Comparison of ENCODE assay signal across 8 cellular contexts in the genomic region with DNA sequence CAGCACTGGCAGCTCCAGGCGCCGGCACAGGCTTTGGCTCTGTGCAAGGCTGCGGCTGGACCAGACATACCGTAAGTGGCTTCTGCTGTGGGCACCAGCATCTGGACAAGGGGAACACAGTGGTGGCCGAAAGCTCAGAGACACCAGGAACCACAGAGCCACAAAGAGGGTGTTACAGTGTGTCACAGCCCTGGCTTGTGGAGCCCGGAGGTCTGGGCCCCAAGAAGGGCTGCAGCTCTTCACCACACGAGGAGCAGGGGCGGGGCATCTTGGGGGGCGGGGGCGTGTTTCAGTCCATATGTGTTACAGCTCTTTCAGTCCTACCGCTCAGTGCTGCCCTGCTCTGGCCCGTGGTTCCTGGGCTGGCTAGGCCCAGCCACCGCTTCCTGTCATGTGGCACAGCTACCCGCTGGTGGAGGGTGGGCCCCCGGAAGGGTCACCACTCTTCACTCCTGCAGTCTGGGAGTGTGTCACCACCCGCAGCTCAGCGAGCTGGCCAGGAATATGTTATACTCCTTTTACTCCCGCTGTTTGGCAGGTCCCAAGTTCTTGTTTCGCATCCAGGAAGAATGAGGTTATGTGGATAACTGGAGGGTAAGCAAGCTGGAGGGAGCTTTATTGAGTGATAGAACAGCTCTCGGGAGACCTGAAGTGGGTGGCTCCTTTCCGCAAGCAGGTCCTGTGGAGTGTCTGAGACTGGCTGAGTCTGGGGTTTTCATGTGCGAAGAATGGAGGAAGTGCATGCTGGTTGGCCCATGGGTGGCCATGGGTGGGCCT. TPM values are rescaled to one million over a fixed set of nuclear protein-coding genes. Genes with fewer than 3 reads are reported as not detected.
DNase-seq lines count a peak whose midpoint lies in the region; ATAC-seq and TF ChIP-seq lines count a peak whose summit lies in the region.

No MANE protein-coding gene starts in this region.

- no peak overlapping the region for H3K27ac ChIP-seq in SK-N-SH (ENCODE audit: low read depth in 2 of 2, low read length in 1 of 2)

- peak; percentile 61 for ATAC-seq in GM21528 (IDR thresholded peaks at IDR 0.05; ENCODE audit: low FRiP score, unreplicated experiment)
- ATAC-seq in HG02870 (IDR thresholded peaks at IDR 0.05; ENCODE audit: unreplicated experiment), result no peak

- H3K27ac Mint-ChIP-seq in immature natural killer cell, result peak overlapping the region; percentile 95 to 98 (median 96)

- peaks cover 15% of the 10 kb centered on the region for H3K79me2 ChIP-seq in SK-N-SH (ENCODE audit: insufficient read depth)

- peaks cover under 1 to 6% (median under 1%) of the 10 kb centered on the region in 3 donors for H3K36me3 Mint-ChIP-seq in immature natural killer cell

- no peak for TF ChIP-seq EP300 in SK-N-SH (IDR thresholded peaks at IDR 0.05; ENCODE audit: borderline replicate concordance in 1 of 2, low read depth in 1 of 2, low read length in 1 of 2)

- H3K4me2 ChIP-seq in SK-N-SH, result no peak overlapping the region

- H3K4me3 ChIP-seq in astrocyte of the spinal cord (ENCODE audit: low read depth, low read length) (no peak overlapping the region), SK-N-SH (ENCODE audit: low read depth in 2 of 2, low read length in 1 of 2) (no peak overlapping the region)

- CTCF ChIA-PET in SK-N-SH (lab: Yijun Ruan, JAX), result interaction anchor here (0.8 to 2.2 kb wide), 5 partner anchors 19 to 1113 kb away, joined by 3 to 7 read pairs (median 3); a partner anchor contains a TSS

- no peaks in the 10 kb centered on the region for H3K9me3 Mint-ChIP-seq in immature natural killer cell

- no peaks in the 10 kb centered on the region for H3K36me3 ChIP-seq in SK-N-SH (replicated peaks in 1 of 2; ENCODE audit: control insufficient read depth in 1 of 2, insufficient read depth in 2 of 2, low read length in 1 of 2)

- peaks cover 11 to 15% (median 14%) of the 10 kb centered on the region in 3 donors for H3K27me3 Mint-ChIP-seq in immature natural killer cell (ENCODE audit: low read depth in 3 of 3)

- POLR2A ChIA-PET in SK-N-SH (lab: Yijun Ruan, JAX), result interaction anchor here (1.0 kb wide), 1 partner anchor 15 kb away, joined by 3 read pairs; no protein-coding TSS in a partner anchor

- 95% methylated on average over 8 of the region's 22 CpGs for WGBS in SK-N-SH (ENCODE audit: low lambda C conversion rate)

- no peaks in the 10 kb centered on the region for H3K9me3 ChIP-seq in SK-N-SH

- no peak overlapping the region for H3K9ac ChIP-seq in SK-N-SH

- no peak for TF ChIP-seq CTCF in astrocyte of the spinal cord (IDR thresholded peaks at IDR 0.05; ENCODE audit: low read depth, low read length)
- TF ChIP-seq CTCF in SK-N-SH (IDR thresholded peaks at IDR 0.05), result no peak

- H3K4me1 ChIP-seq in SK-N-SH (ENCODE audit: control insufficient read depth in 1 of 2, insufficient read depth in 2 of 2, low read depth in 1 of 2, low read length in 1 of 2), result peaks cover 0 to 5% of the 10 kb centered on the region in 2 experiments; a peak in 2 of 4 replicates

- no peak for TF ChIP-seq RAD21 in SK-N-SH (IDR thresholded peaks at IDR 0.05; ENCODE audit: low read length)

- H3K4me1 Mint-ChIP-seq in immature natural killer cell, result peaks cover 51 to 60% of the 10 kb centered on the region in 2 donors

- H3K4me3 Mint-ChIP-seq in immature natural killer cell, result peak overlapping the region; percentile 84 to 96 (median 88)

- H3K9me2 ChIP-seq in SK-N-SH, result no peaks in the 10 kb centered on the region

- DNase-seq in AG08396 (ENCODE audit: low spot score), result peak; percentile 25
- peak; percentile 99 for DNase-seq in RKO (ENCODE audit: low spot score)
- DNase-seq in astrocyte of the spinal cord (ENCODE audit: low read depth, low spot score), result peak; percentile 45
- peak; percentile 87 to 88 (median 88) for DNase-seq in immature natural killer cell
- peak; percentile 57 to 62 for DNase-seq in stimulated activated CD4-positive, alpha-beta T cell treated with anti-CD3 and anti-CD28 coated beads, Interleukin-4, amount 100 ng/mL, for 48 hours (ENCODE audit: low read depth in 2 of 2)
- no peak for DNase-seq in SK-N-SH

- H3K27me3 ChIP-seq in SK-N-SH (ENCODE audit: insufficient read depth), result no peaks in the 10 kb centered on the region

- H3F3A ChIP-seq in SK-N-SH (replicated peaks; ENCODE audit: insufficient read depth), result peaks cover 5% of the 10 kb centered on the region

- in situ Hi-C loops in astrocyte of the spinal cord (cut with HindIII; ENCODE audit: low sequenced_read_pairs), result loop anchor here (25.0 kb wide), 1 partner anchor 264 kb away; a partner anchor contains a TSS

- H4K20me1 ChIP-seq in SK-N-SH (ENCODE audit: insufficient read depth), result no peaks in the 10 kb centered on the region

- no peak overlapping the region for H2AFZ ChIP-seq in SK-N-SH (ENCODE audit: low read depth)

TF ChIP-seq in SK-N-SH, 30 proteins besides CTCF, POLR2A, EP300 and RAD21:
- TF ChIP-seq, protein P1, sequence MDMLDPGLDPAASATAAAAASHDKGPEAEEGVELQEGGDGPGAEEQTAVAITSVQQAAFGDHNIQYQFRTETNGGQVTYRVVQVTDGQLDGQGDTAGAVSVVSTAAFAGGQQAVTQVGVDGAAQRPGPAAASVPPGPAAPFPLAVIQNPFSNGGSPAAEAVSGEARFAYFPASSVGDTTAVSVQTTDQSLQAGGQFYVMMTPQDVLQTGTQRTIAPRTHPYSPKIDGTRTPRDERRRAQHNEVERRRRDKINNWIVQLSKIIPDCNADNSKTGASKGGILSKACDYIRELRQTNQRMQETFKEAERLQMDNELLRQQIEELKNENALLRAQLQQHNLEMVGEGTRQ (IDR thresholded peaks at IDR 0.05; ENCODE audit: borderline replicate concordance, low read depth, low read length), result no peak
- TF ChIP-seq CHD2 (IDR thresholded peaks at IDR 0.05; ENCODE audit: low read length, partially characterized antibody), result no peak
- TF ChIP-seq, protein P2, sequence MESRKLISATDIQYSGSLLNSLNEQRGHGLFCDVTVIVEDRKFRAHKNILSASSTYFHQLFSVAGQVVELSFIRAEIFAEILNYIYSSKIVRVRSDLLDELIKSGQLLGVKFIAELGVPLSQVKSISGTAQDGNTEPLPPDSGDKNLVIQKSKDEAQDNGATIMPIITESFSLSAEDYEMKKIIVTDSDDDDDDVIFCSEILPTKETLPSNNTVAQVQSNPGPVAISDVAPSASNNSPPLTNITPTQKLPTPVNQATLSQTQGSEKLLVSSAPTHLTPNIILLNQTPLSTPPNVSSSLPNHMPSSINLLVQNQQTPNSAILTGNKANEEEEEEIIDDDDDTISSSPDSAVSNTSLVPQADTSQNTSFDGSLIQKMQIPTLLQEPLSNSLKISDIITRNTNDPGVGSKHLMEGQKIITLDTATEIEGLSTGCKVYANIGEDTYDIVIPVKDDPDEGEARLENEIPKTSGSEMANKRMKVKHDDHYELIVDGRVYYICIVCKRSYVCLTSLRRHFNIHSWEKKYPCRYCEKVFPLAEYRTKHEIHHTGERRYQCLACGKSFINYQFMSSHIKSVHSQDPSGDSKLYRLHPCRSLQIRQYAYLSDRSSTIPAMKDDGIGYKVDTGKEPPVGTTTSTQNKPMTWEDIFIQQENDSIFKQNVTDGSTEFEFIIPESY (IDR thresholded peaks at IDR 0.05; ENCODE audit: borderline replicate concordance, low read depth), result no peak
- TF ChIP-seq, protein P3, sequence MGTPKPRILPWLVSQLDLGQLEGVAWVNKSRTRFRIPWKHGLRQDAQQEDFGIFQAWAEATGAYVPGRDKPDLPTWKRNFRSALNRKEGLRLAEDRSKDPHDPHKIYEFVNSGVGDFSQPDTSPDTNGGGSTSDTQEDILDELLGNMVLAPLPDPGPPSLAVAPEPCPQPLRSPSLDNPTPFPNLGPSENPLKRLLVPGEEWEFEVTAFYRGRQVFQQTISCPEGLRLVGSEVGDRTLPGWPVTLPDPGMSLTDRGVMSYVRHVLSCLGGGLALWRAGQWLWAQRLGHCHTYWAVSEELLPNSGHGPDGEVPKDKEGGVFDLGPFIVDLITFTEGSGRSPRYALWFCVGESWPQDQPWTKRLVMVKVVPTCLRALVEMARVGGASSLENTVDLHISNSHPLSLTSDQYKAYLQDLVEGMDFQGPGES (IDR thresholded peaks at IDR 0.05; ENCODE audit: low read depth, low read length), result no peak
- no peak for TF ChIP-seq EZH2phosphoT487 (IDR thresholded peaks at IDR 0.05; ENCODE audit: borderline replicate concordance, low read depth)
- TF ChIP-seq TAF1 (IDR thresholded peaks at IDR 0.05; ENCODE audit: borderline replicate concordance, low read depth, low read length), result no peak
- TF ChIP-seq, protein P4, sequence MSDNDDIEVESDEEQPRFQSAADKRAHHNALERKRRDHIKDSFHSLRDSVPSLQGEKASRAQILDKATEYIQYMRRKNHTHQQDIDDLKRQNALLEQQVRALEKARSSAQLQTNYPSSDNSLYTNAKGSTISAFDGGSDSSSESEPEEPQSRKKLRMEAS (IDR thresholded peaks at IDR 0.05; ENCODE audit: low read depth), result no peak
- no peak for TF ChIP-seq YY1 (IDR thresholded peaks at IDR 0.05; ENCODE audit: low read depth)
- no peak for TF ChIP-seq POLR2AphosphoS5 (IDR thresholded peaks at IDR 0.05; ENCODE audit: low read depth, low read length)

RNA-seq across cellular contexts. Expression of a gene that starts 3.3 kb away (rescaled TPM):
- 100 to 1,000 TPM; 156 to 181 (median 164) TPM for polyA plus RNA-seq in immature natural killer cell
- polyA plus RNA-seq in SK-N-SH (2012; rRNA removed), result 87.5 and 96.8 TPM in 2 replicates
- polyA plus RNA-seq in SK-N-SH (2012; cell fraction: cytosol; rRNA removed), result 64.7 and 79.1 TPM in 2 replicates
- polyA plus RNA-seq in SK-N-SH (2012; cell fraction: nucleus; rRNA removed), result 40.1 and 40.2 TPM in 2 replicates

RNA-seq across cellular contexts. Expression of a gene that starts 15.3 kb away (rescaled TPM):
- 100 to 1,000 TPM in 1 of 3 donors, 10 to 100 TPM in 2; 43.3 to 101 (median 61.5) TPM for polyA plus RNA-seq in immature natural killer cell
- polyA plus RNA-seq in SK-N-SH (2012; rRNA removed), result 39.0 and 43.3 TPM in 2 replicates
- 26.2 and 35.3 TPM in 2 replicates for polyA plus RNA-seq in SK-N-SH (2012; cell fraction: cytosol; rRNA removed)
- polyA plus RNA-seq in SK-N-SH (2012; cell fraction: nucleus; rRNA removed), result 56.9 and 65.1 TPM in 2 replicates

RNA-seq across cellular contexts. Expression of a gene that starts 49.2 kb away (rescaled TPM):
- polyA plus RNA-seq in immature natural killer cell (1 to 10 TPM in 1 of 3 donors, not detected in 2; 2.7 TPM), SK-N-SH (2012; rRNA removed) (11.9 and 15.2 TPM in 2 replicates)
- polyA plus RNA-seq in SK-N-SH (2012; cell fraction: cytosol; rRNA removed), result 13.2 TPM in 2 replicates
- 14.2 and 14.4 TPM in 2 replicates for polyA plus RNA-seq in SK-N-SH (2012; cell fraction: nucleus; rRNA removed)
